ENCODE assay signal across 22 cellular contexts in the genomic region with DNA sequence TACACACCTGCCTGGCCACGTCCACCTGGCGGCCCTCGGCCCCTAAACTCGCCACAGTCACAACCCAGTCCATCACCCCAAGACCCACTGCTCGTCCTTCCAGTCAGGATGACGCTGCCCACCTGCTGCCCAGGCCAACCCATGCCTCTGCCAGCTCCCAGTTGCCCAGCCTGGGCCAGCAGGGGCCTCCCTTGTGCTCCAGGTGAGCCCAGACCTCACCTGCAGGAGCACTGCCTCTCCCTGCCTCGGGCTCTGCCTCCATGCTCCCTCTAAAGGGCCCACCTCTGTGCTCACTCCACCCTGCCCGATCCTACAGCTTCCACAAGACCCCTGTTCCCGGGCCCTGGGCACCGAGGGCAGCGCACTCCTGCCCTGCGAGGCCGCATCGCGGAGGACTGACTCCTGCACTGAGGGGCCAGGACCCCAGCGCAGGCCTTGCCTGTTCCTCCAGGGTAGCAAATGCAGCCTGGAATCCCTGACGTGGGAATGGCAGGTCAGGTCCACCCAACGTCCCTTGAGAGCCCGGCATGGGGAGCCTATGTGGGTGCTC. TPM values are rescaled to one million over a fixed set of nuclear protein-coding genes. Genes with fewer than 3 reads are reported as not detected.
DNase-seq lines count a peak whose midpoint lies in the region; ATAC-seq, FAIRE-seq and TF ChIP-seq lines count a peak whose summit lies in the region.
"Had no signal": no experiment of that assay in that cellular context is flagged by ENCODE, and none has a peak within 500 bp of the region (broad histone marks: within the 10 kb centered on the region; RNA-seq: fewer than 3 reads in every experiment).

No MANE protein-coding gene starts in this region.

- H3K9me1 ChIP-seq in K562 (ENCODE audit: control insufficient read depth, insufficient read depth, low read length), result peaks cover under 1% of the 10 kb centered on the region

- H3K79me2 ChIP-seq in HepG2 (ENCODE audit: insufficient read depth, low read length), result no peaks in the 10 kb centered on the region
- no peaks in the 10 kb centered on the region for H3K79me2 ChIP-seq in K562 (ENCODE audit: control insufficient read depth, insufficient read depth, low read length)

- TF ChIP-seq POLR2A in HepG2 (IDR thresholded peaks at IDR 0.05; ENCODE audit: insufficient read depth in 1 of 2, low read depth in 2 of 2, low read length in 2 of 2) (no peak), right lobe of liver (IDR thresholded peaks at IDR 0.05) (no peak), K562 (conservative IDR thresholded peaks at IDR 0.05) (no peak), transverse colon (IDR thresholded peaks at IDR 0.05) (no peak)

- CTCF ChIA-PET in HepG2 (lab: Yijun Ruan, JAX; ENCODE audit: low intra/inter-chr PET ratio, low total read pairs), result no interaction called here
- CTCF ChIA-PET in K562 (lab: Yijun Ruan, JAX; ENCODE audit: low intra/inter-chr PET ratio), result no interaction called here

- H3K9me3 ChIP-seq in HepG2 (ENCODE audit: low read length) (no peaks in the 10 kb centered on the region), right lobe of liver (no peaks in the 10 kb centered on the region), K562 (replicated peaks; ENCODE audit: control insufficient read depth, insufficient read depth, low read depth, low read length) (no peaks in the 10 kb centered on the region), transverse colon (no peaks in the 10 kb centered on the region)
- H3K9me3 ChIP-seq: BE2C, SJSA1 had no signal

- no peaks in the 10 kb centered on the region for H4K20me1 ChIP-seq in HepG2 (ENCODE audit: insufficient read depth, low read length)
- H4K20me1 ChIP-seq in K562 (replicated peaks; ENCODE audit: control insufficient read depth, insufficient read depth, low read length), result no peaks in the 10 kb centered on the region

- WGBS in HepG2 (ENCODE audit: low lambda C conversion rate), result 97% methylated on average over 6 of the region's 19 CpGs
- WGBS in right lobe of liver (ENCODE audit: insufficient coverage, low coverage, low lambda C conversion rate, missing lambda C conversion rate), result 72% methylated on average over 2 of the region's 19 CpGs
- 97% methylated on average over 14 of the region's 19 CpGs for WGBS in K562 (ENCODE audit: insufficient coverage, low coverage, missing lambda C conversion rate)
- WGBS in transverse colon (ENCODE audit: low coverage in 1 of 2), 2 donors, result 87% methylated on average over 13 of the region's 19 CpGs; no CpG with 5 or more reads in 1 of the 2 donors

- H3K36me3 ChIP-seq in HepG2 (replicated peaks in 1 of 2; ENCODE audit: control insufficient read depth in 1 of 2, insufficient read depth in 2 of 2, low read length in 2 of 2), result peaks cover 0 to 4% of the 10 kb centered on the region in 2 experiments; a peak in 1 of 5 replicates
- H3K36me3 ChIP-seq in right lobe of liver, result no peaks in the 10 kb centered on the region
- peaks cover 39% of the 10 kb centered on the region; the same call in 1 of the 3 replicates for H3K36me3 ChIP-seq in K562 (ENCODE audit: control insufficient read depth, insufficient read depth, low read length)
- H3K36me3 ChIP-seq in transverse colon, result peaks cover 0 to 15% (median 6%) of the 10 kb centered on the region in 4 donors
- H3K36me3 ChIP-seq: BE2C had no signal

- no peak for TF ChIP-seq RAD21 in HepG2 (CRISPR knock-in tag; IDR thresholded peaks at IDR 0.05)
- no peak for TF ChIP-seq RAD21 in K562 (CRISPR knock-in tag; conservative IDR thresholded peaks at IDR 0.05 in 1 of 2, IDR thresholded peaks at IDR 0.05 in 1 of 2)

- H3K27ac ChIP-seq in HepG2 (ENCODE audit: extremely low read length, insufficient read depth, low read length) (no peak overlapping the region), right lobe of liver (no peak overlapping the region), K562 (ENCODE audit: extremely low read depth, low read depth, low read length) (no peak overlapping the region), layer of hippocampus (ENCODE audit: low read depth, low read length) (peak overlapping the region; percentile 46), transverse colon (no peak overlapping the region)
- H3K27ac ChIP-seq: SJSA1 had no signal

- H3K4me2 ChIP-seq in HepG2 (ENCODE audit: low read depth, low read length) (no peak overlapping the region), K562 (ENCODE audit: insufficient read depth, low read length) (no peak overlapping the region)

- intact Hi-C loops in HepG2 (cut with micrococcal nuclease; ENCODE audit: unreplicated experiment), result no loop called here
- intact Hi-C loops in right lobe of liver (cut with DNase I), result no loop called here
- intact Hi-C loops in K562 (cut with micrococcal nuclease), result no loop called here
- intact Hi-C loops in transverse colon (cut with DNase I; ENCODE audit: low total_unique reads), result no loop called here

- H3K4me3 ChIP-seq in HepG2 (replicated peaks in 1 of 3; ENCODE audit: insufficient read depth in 1 of 3, low read depth in 2 of 3, low read length in 3 of 3) (no peak overlapping the region), right lobe of liver (no peak overlapping the region), K562 (no peak overlapping the region), transverse colon (no peak overlapping the region)
- H3K4me3 ChIP-seq: SJSA1 had no signal

- H3K9ac ChIP-seq in HepG2 (ENCODE audit: insufficient read depth, low read depth, low read length) (no peak overlapping the region), K562 (ENCODE audit: insufficient read depth in 1 of 2, low read depth in 2 of 2, low read length in 2 of 2) (peak overlapping the region in 1 of 2 experiments; percentile 76; a peak in 2 of 4 replicates)

- in situ Hi-C loops in HepG2 (cut with HindIII; ENCODE audit: extremely low pct_ligation_motif_present, low pct_unique_long_range_greater_than_20kb), result no loop called here
- in situ Hi-C loops in K562 (cut with MboI), result no loop called here
- in situ Hi-C loops in transverse colon (cut with MboI; ENCODE audit: low pct_ligation_motif_present in 1 of 4, low pct_unique_long_range_greater_than_20kb in 1 of 4, low sequenced_read_pairs in 3 of 4), result no loop called here

- BruUV-seq in HepG2 (replicated peaks; lab: Mats Ljungman, UMichigan) (no TSS peak), K562 (replicated peaks; lab: Mats Ljungman, UMichigan) (no TSS peak)

- POLR2A ChIA-PET in HepG2 (lab: Yijun Ruan, JAX), result no interaction called here
- POLR2A ChIA-PET in K562 (lab: Yijun Ruan, JAX), result no interaction called here

- TF ChIP-seq EP300 in HepG2 (IDR thresholded peaks at IDR 0.05; ENCODE audit: low read depth in 2 of 2, low read length in 2 of 2), result no peak
- TF ChIP-seq EP300 in HepG2 (CRISPR knock-in tag; IDR thresholded peaks at IDR 0.05; ENCODE audit: borderline replicate concordance), result no peak
- no peak for TF ChIP-seq EP300 in K562 (IDR thresholded peaks at IDR 0.05; ENCODE audit: low read length)
- no peak for TF ChIP-seq EP300 in transverse colon (IDR thresholded peaks at IDR 0.05; ENCODE audit: low read depth)

- ATAC-seq in HepG2 (no peak), right lobe of liver (no peak), K562 (no peak)
- ATAC-seq: Right ventricle myocardium inferior had no signal

- FAIRE-seq in HepG2 (lab: Jason Lieb, UNC), result no peak
- FAIRE-seq in K562 (lab: Jason Lieb, UNC), result no peak
- FAIRE-seq: A204.1 had no signal

- H2AFZ ChIP-seq in HepG2 (ENCODE audit: low read length) (no peak overlapping the region), K562 (ENCODE audit: low read depth, low read length) (no peak overlapping the region)

- H3K4me1 ChIP-seq in HepG2 (ENCODE audit: insufficient read depth, low read length), result no peaks in the 10 kb centered on the region
- no peaks in the 10 kb centered on the region for H3K4me1 ChIP-seq in right lobe of liver
- peaks cover 0 to 60% of the 10 kb centered on the region in 2 experiments; a peak in 2 of 5 replicates for H3K4me1 ChIP-seq in K562 (replicated peaks in 1 of 2; ENCODE audit: control insufficient read depth in 2 of 2, insufficient read depth in 2 of 2, low read length in 2 of 2)
- no peaks in the 10 kb centered on the region for H3K4me1 ChIP-seq in transverse colon
- H3K4me1 ChIP-seq: BE2C had no signal

- TF ChIP-seq CTCF in HepG2 (CRISPR knock-in tag; IDR thresholded peaks at IDR 0.05) (no peak), right lobe of liver (IDR thresholded peaks at IDR 0.05) (no peak), K562 (IDR thresholded peaks at IDR 0.05 in 2 of 3, conservative IDR thresholded peaks at IDR 0.05 in 1 of 3; ENCODE audit: insufficient read depth in 2 of 3, low read depth in 1 of 3, low read length in 3 of 3) (no peak), transverse colon (IDR thresholded peaks at IDR 0.05) (no peak)

- H3K27me3 ChIP-seq in HepG2 (ENCODE audit: control insufficient read depth in 1 of 2, insufficient read depth in 2 of 2, low read length in 2 of 2), result no peaks in the 10 kb centered on the region
- H3K27me3 ChIP-seq in right lobe of liver, result no peaks in the 10 kb centered on the region
- H3K27me3 ChIP-seq in K562 (ENCODE audit: control insufficient read depth in 2 of 2, insufficient read depth in 2 of 2, low read length in 2 of 2), result no peaks in the 10 kb centered on the region
- no peaks in the 10 kb centered on the region for H3K27me3 ChIP-seq in layer of hippocampus (ENCODE audit: control insufficient read depth, insufficient read depth, low read length)
- no peaks in the 10 kb centered on the region for H3K27me3 ChIP-seq in transverse colon
- H3K27me3 ChIP-seq: BE2C, SJSA1 had no signal

- DNase-seq in HepG2 (ENCODE audit: low spot score) (no peak), right lobe of liver (no peak), K562 (ENCODE audit: extremely low read depth in 1 of 4, low spot score in 3 of 4) (no peak), pons (ENCODE audit: low spot score) (no peak), AG20443 (ENCODE audit: low spot score) (no peak), transverse colon (no peak)
- no peak for DNase-seq in activated CD8-positive, alpha-beta memory T cell treated with anti-CD3 and anti-CD28 coated beads, Interleukin-2, amount 50 U/mL, for 48 hours
- DNase-seq: BE2C, EL, HFFc6, KG1, NCI-H1105, NCI-H146, NCI-H2029 treated with DMSO at 0.1 percent for 48 hours, NCI-H226, NCI-H524 treated with DMSO at 0.1 percent for 48 hours, NCI-H82 had no signal

RNA-seq across cellular contexts. Expression of gene CACTIN, which starts 8.0 kb away (rescaled TPM):
- total RNA-seq in HepG2 (2016; rRNA removed; fragmentation: Illumina TruSeq; extraction: Trizol) (11.1 and 16.6 TPM in 2 replicates), right lobe of liver (10 to 100 TPM in 4 of 6 experiments, 1 to 10 TPM in 2; 8.4 to 14.9 (median 10.3) TPM), K562 (2014; rRNA removed) (46.5 and 57.8 TPM in 2 replicates), K562 (2014; rRNA removed; fragmentation: Illumina TruSeq; extraction: Trizol) (7.6 and 7.9 TPM in 2 replicates), K562 (2015; rRNA removed; fragmentation: Illumina TruSeq; extraction: Trizol) (25.6 and 27.3 TPM in 2 replicates), K562 (2021) (42.1 and 49.2 TPM in 2 replicates), transverse colon (10 to 100 TPM; 21.9 to 88.4 (median 53.0) TPM)
- total RNA-seq in HepG2 (2016; cell fraction: cytosol; rRNA removed; fragmentation: Illumina TruSeq; extraction: Trizol; ENCODE audit: low read depth), result 2.8 and 3.1 TPM in 2 replicates
- 11.2 and 17.9 TPM in 2 replicates for total RNA-seq in HepG2 (2016; cell fraction: insoluble cytoplasmic fraction; rRNA removed; fragmentation: Illumina TruSeq; extraction: Trizol)
- total RNA-seq in HepG2 (2016; cell fraction: membrane; rRNA removed; fragmentation: Illumina TruSeq; extraction: Trizol), result 4.7 and 5.6 TPM in 2 replicates
- 9.0 and 11.6 TPM in 2 replicates for total RNA-seq in HepG2 (2016; cell fraction: nucleus; rRNA removed; fragmentation: Illumina TruSeq; extraction: Trizol)
- polyA plus RNA-seq in HepG2 (2011; rRNA removed) (10.0 and 11.5 TPM in 2 replicates), K562 (2011; rRNA removed) (15.0 and 19.4 TPM in 2 replicates), K562 (2014; fragmentation: Illumina TruSeq; extraction: Trizol) (9.6 and 20.4 TPM in 2 replicates), K562 (2014; fragmentation: Nextera tagmentation; extraction: Ambion mirVana) (under 1 TPM; 0.15 to 0.52 TPM), K562 (2014; rRNA removed) (35.0 and 36.4 TPM in 2 replicates)
- polyA plus RNA-seq in HepG2 (2011; cell fraction: cytosol; rRNA removed), result 6.6 and 11.2 TPM in 2 replicates
- 31.8 and 41.5 TPM in 2 replicates for polyA plus RNA-seq in HepG2 (2011; cell fraction: nucleus; rRNA removed)
- 5.7 and 5.8 TPM in 2 replicates for polyA plus RNA-seq in HepG2 (2012)
- 1.7 and 1.8 TPM in 2 replicates for polyA plus RNA-seq in HepG2 (2016; cell fraction: cytosol; fragmentation: Illumina TruSeq; extraction: Trizol; ENCODE audit: low read depth)
- 10.2 and 13.0 TPM in 2 replicates for polyA plus RNA-seq in HepG2 (2016; cell fraction: insoluble cytoplasmic fraction; fragmentation: Illumina TruSeq; extraction: Trizol; ENCODE audit: low read depth)
- polyA plus RNA-seq in HepG2 (2016; cell fraction: membrane; fragmentation: Illumina TruSeq; extraction: Trizol; ENCODE audit: low read depth), result 3.7 and 4.0 TPM in 2 replicates
- 28.6 and 30.2 TPM in 2 replicates for polyA plus RNA-seq in HepG2 (2016; cell fraction: nucleus; fragmentation: Illumina TruSeq; extraction: Trizol; ENCODE audit: insufficient read depth, low read depth)
- 9.7 and 19.5 TPM in 2 replicates for polyA minus RNA-seq in HepG2 (2011; rRNA and poly(A)+ RNA removed; ENCODE audit: low replicate concordance)
- polyA minus RNA-seq in HepG2 (2011; cell fraction: cytosol; rRNA and poly(A)+ RNA removed), result 5.0 and 5.2 TPM in 2 replicates
- 5.3 and 5.7 TPM in 2 replicates for polyA minus RNA-seq in HepG2 (2011; cell fraction: nucleus; rRNA and poly(A)+ RNA removed)
- total RNA-seq in K562 (2011; cell fraction: chromatin; rRNA removed; ENCODE audit: low replicate concordance), result 35.4 and 89.8 TPM in 2 replicates
- total RNA-seq in K562 (2011; cell fraction: nucleolus; rRNA removed), result 60.3 and 65.9 TPM in 2 replicates
- total RNA-seq in K562 (2011; cell fraction: nucleoplasm; rRNA removed), result 35.3 and 37.6 TPM in 2 replicates
- 21.9 and 50.9 TPM in 2 replicates for polyA plus RNA-seq in K562 (2011; cell fraction: cytosol; rRNA removed)
- polyA plus RNA-seq in K562 (2011; cell fraction: nucleus; rRNA removed), result 54.2 and 84.9 TPM in 2 replicates
- 22.8 and 28.5 TPM in 2 replicates for polyA plus RNA-seq in K562 (2012)
- 4.5 and 9.4 TPM in 2 replicates for polyA minus RNA-seq in K562 (2011; rRNA and poly(A)+ RNA removed)
- 13.0 and 16.6 TPM in 2 replicates for polyA minus RNA-seq in K562 (2011; cell fraction: cytosol; rRNA and poly(A)+ RNA removed)
- polyA minus RNA-seq in K562 (2011; cell fraction: nucleus; rRNA and poly(A)+ RNA removed), result 9.6 and 12.0 TPM in 2 replicates

RNA-seq across cellular contexts. Expression of gene TBXA2R, which starts 27.9 kb away (rescaled TPM):
- total RNA-seq in HepG2 (2016; rRNA removed; fragmentation: Illumina TruSeq; extraction: Trizol) (not detected in 2 replicates), right lobe of liver (10 to 100 TPM in 1 of 6 experiments, 1 to 10 TPM in 5; 2.8 to 10.4 (median 4.7) TPM), K562 (2014; rRNA removed) (2.5 and 5.2 TPM in 2 replicates), K562 (2014; rRNA removed; fragmentation: Illumina TruSeq; extraction: Trizol) (2.3 and 2.8 TPM in 2 replicates), K562 (2015; rRNA removed; fragmentation: Illumina TruSeq; extraction: Trizol) (2.5 and 3.1 TPM in 2 replicates), K562 (2021) (21.0 and 24.0 TPM in 2 replicates), transverse colon (under 1 TPM in 2 of 4 donors, not detected in 2; 0.27 to 0.79 TPM)
- total RNA-seq in HepG2 (2016; cell fraction: cytosol; rRNA removed; fragmentation: Illumina TruSeq; extraction: Trizol; ENCODE audit: low read depth), result not detected in 2 replicates
- total RNA-seq in HepG2 (2016; cell fraction: insoluble cytoplasmic fraction; rRNA removed; fragmentation: Illumina TruSeq; extraction: Trizol), result not detected in 2 replicates
- total RNA-seq in HepG2 (2016; cell fraction: membrane; rRNA removed; fragmentation: Illumina TruSeq; extraction: Trizol), result not detected in 2 replicates
- total RNA-seq in HepG2 (2016; cell fraction: nucleus; rRNA removed; fragmentation: Illumina TruSeq; extraction: Trizol), result not detected in 2 replicates
- polyA plus RNA-seq in HepG2 (2011; rRNA removed) (0.05 and 0.09 TPM in 2 replicates), K562 (2011; rRNA removed) (2.9 and 4.4 TPM in 2 replicates), K562 (2014; fragmentation: Illumina TruSeq; extraction: Trizol) (4.3 and 6.7 TPM in 2 replicates), K562 (2014; fragmentation: Nextera tagmentation; extraction: Ambion mirVana) (1 to 10 TPM; 1.5 to 2.6 TPM), K562 (2014; rRNA removed) (5.7 and 6.1 TPM in 2 replicates)
- 0.04 TPM in 2 replicates for polyA plus RNA-seq in HepG2 (2011; cell fraction: cytosol; rRNA removed)
- polyA plus RNA-seq in HepG2 (2011; cell fraction: nucleus; rRNA removed), result 0.11 TPM in 1 of 2 replicates, not detected in the other
- polyA plus RNA-seq in HepG2 (2012), result not detected in 2 replicates
- polyA plus RNA-seq in HepG2 (2016; cell fraction: cytosol; fragmentation: Illumina TruSeq; extraction: Trizol; ENCODE audit: low read depth), result not detected in 2 replicates
- not detected in 2 replicates for polyA plus RNA-seq in HepG2 (2016; cell fraction: insoluble cytoplasmic fraction; fragmentation: Illumina TruSeq; extraction: Trizol; ENCODE audit: low read depth)
- not detected in 2 replicates for polyA plus RNA-seq in HepG2 (2016; cell fraction: membrane; fragmentation: Illumina TruSeq; extraction: Trizol; ENCODE audit: low read depth)
- not detected in 2 replicates for polyA plus RNA-seq in HepG2 (2016; cell fraction: nucleus; fragmentation: Illumina TruSeq; extraction: Trizol; ENCODE audit: insufficient read depth, low read depth)
- polyA minus RNA-seq in HepG2 (2011; rRNA and poly(A)+ RNA removed; ENCODE audit: low replicate concordance), result 0.20 and 1.3 TPM in 2 replicates
- polyA minus RNA-seq in HepG2 (2011; cell fraction: cytosol; rRNA and poly(A)+ RNA removed), result not detected in 2 replicates
- polyA minus RNA-seq in HepG2 (2011; cell fraction: nucleus; rRNA and poly(A)+ RNA removed), result not detected in 2 replicates
- total RNA-seq in K562 (2011; cell fraction: chromatin; rRNA removed; ENCODE audit: low replicate concordance), result 10.2 and 37.7 TPM in 2 replicates
- 58.8 and 84.5 TPM in 2 replicates for total RNA-seq in K562 (2011; cell fraction: nucleolus; rRNA removed)
- total RNA-seq in K562 (2011; cell fraction: nucleoplasm; rRNA removed), result 27.7 and 36.4 TPM in 2 replicates
- 4.0 and 21.7 TPM in 2 replicates for polyA plus RNA-seq in K562 (2011; cell fraction: cytosol; rRNA removed)
- 3.7 and 12.5 TPM in 2 replicates for polyA plus RNA-seq in K562 (2011; cell fraction: nucleus; rRNA removed)
- 11.5 and 11.6 TPM in 2 replicates for polyA plus RNA-seq in K562 (2012)
- 0.90 and 1.6 TPM in 2 replicates for polyA minus RNA-seq in K562 (2011; rRNA and poly(A)+ RNA removed)
- polyA minus RNA-seq in K562 (2011; cell fraction: cytosol; rRNA and poly(A)+ RNA removed), result 17.4 and 19.6 TPM in 2 replicates
- polyA minus RNA-seq in K562 (2011; cell fraction: nucleus; rRNA and poly(A)+ RNA removed), result 3.1 and 6.1 TPM in 2 replicates
- total RNA-seq: H4, SJSA1 had no signal

RNA-seq across cellular contexts. Expression of gene GIPC3, which starts 49.3 kb away (rescaled TPM):
- total RNA-seq in HepG2 (2016; rRNA removed; fragmentation: Illumina TruSeq; extraction: Trizol) (not detected in 2 replicates), right lobe of liver (1 to 10 TPM in 2 of 6 experiments, under 1 TPM in 4; 0.51 to 1.6 (median 0.80) TPM), K562 (2014; rRNA removed) (0.54 and 1.2 TPM in 2 replicates), K562 (2014; rRNA removed; fragmentation: Illumina TruSeq; extraction: Trizol) (0.83 and 0.91 TPM in 2 replicates), K562 (2015; rRNA removed; fragmentation: Illumina TruSeq; extraction: Trizol) (0.98 and 1.0 TPM in 2 replicates), K562 (2021) (3.3 and 3.9 TPM in 2 replicates), transverse colon (under 1 TPM in 3 of 4 donors, not detected in 1; 0.14 to 0.95 (median 0.60) TPM)
- not detected in 2 replicates for total RNA-seq in HepG2 (2016; cell fraction: cytosol; rRNA removed; fragmentation: Illumina TruSeq; extraction: Trizol; ENCODE audit: low read depth)
- total RNA-seq in HepG2 (2016; cell fraction: insoluble cytoplasmic fraction; rRNA removed; fragmentation: Illumina TruSeq; extraction: Trizol), result not detected in 2 replicates
- not detected in 2 replicates for total RNA-seq in HepG2 (2016; cell fraction: membrane; rRNA removed; fragmentation: Illumina TruSeq; extraction: Trizol)
- total RNA-seq in HepG2 (2016; cell fraction: nucleus; rRNA removed; fragmentation: Illumina TruSeq; extraction: Trizol), result not detected in 2 replicates
- polyA plus RNA-seq in HepG2 (2011; rRNA removed) (0.05 and 0.08 TPM in 2 replicates), K562 (2011; rRNA removed) (2.5 and 3.1 TPM in 2 replicates), K562 (2014; fragmentation: Illumina TruSeq; extraction: Trizol) (3.0 and 3.6 TPM in 2 replicates), K562 (2014; fragmentation: Nextera tagmentation; extraction: Ambion mirVana) (under 1 TPM in 1 of 2 experiments, not detected in 1; 0.03 TPM), K562 (2014; rRNA removed) (1.9 and 2.3 TPM in 2 replicates)
- 0.01 and 0.03 TPM in 2 replicates for polyA plus RNA-seq in HepG2 (2011; cell fraction: cytosol; rRNA removed)
- polyA plus RNA-seq in HepG2 (2011; cell fraction: nucleus; rRNA removed), result 0.14 and 0.17 TPM in 2 replicates
- 0.04 TPM in 1 of 2 replicates, not detected in the other for polyA plus RNA-seq in HepG2 (2012)
- not detected in 2 replicates for polyA plus RNA-seq in HepG2 (2016; cell fraction: cytosol; fragmentation: Illumina TruSeq; extraction: Trizol; ENCODE audit: low read depth)
- polyA plus RNA-seq in HepG2 (2016; cell fraction: insoluble cytoplasmic fraction; fragmentation: Illumina TruSeq; extraction: Trizol; ENCODE audit: low read depth), result not detected in 2 replicates
- polyA plus RNA-seq in HepG2 (2016; cell fraction: membrane; fragmentation: Illumina TruSeq; extraction: Trizol; ENCODE audit: low read depth), result not detected in 2 replicates
- polyA plus RNA-seq in HepG2 (2016; cell fraction: nucleus; fragmentation: Illumina TruSeq; extraction: Trizol; ENCODE audit: insufficient read depth, low read depth), result not detected in 2 replicates
- 0.02 and 5.9 TPM in 2 replicates for polyA minus RNA-seq in HepG2 (2011; rRNA and poly(A)+ RNA removed; ENCODE audit: low replicate concordance)
- not detected in 2 replicates for polyA minus RNA-seq in HepG2 (2011; cell fraction: cytosol; rRNA and poly(A)+ RNA removed)
- not detected in 2 replicates for polyA minus RNA-seq in HepG2 (2011; cell fraction: nucleus; rRNA and poly(A)+ RNA removed)
- 2.6 and 7.5 TPM in 2 replicates for total RNA-seq in K562 (2011; cell fraction: chromatin; rRNA removed; ENCODE audit: low replicate concordance)
- 3.8 and 5.5 TPM in 2 replicates for total RNA-seq in K562 (2011; cell fraction: nucleolus; rRNA removed)
- 3.2 and 4.0 TPM in 2 replicates for total RNA-seq in K562 (2011; cell fraction: nucleoplasm; rRNA removed)
- 3.0 and 4.9 TPM in 2 replicates for polyA plus RNA-seq in K562 (2011; cell fraction: cytosol; rRNA removed)
- polyA plus RNA-seq in K562 (2011; cell fraction: nucleus; rRNA removed), result 5.3 and 8.9 TPM in 2 replicates
- polyA plus RNA-seq in K562 (2012), result 3.6 and 14.1 TPM in 2 replicates
- polyA minus RNA-seq in K562 (2011; rRNA and poly(A)+ RNA removed), result 2.0 and 3.2 TPM in 2 replicates
- polyA minus RNA-seq in K562 (2011; cell fraction: cytosol; rRNA and poly(A)+ RNA removed), result 5.9 and 6.7 TPM in 2 replicates
- polyA minus RNA-seq in K562 (2011; cell fraction: nucleus; rRNA and poly(A)+ RNA removed), result 1.6 and 2.1 TPM in 2 replicates
- total RNA-seq: H4 had no signal

Comparison
In these comparisons a context has a peak if more than half of its experiments do, and no peak if none do; other contexts are left out.
1. Of the 241 proteins assayed by ChIP-seq in both HepG2 and K562: peak only in HepG2: none; only in K562: POLR2G; in both: none; in neither: 240.